12 cellular contexts compared by ENCODE assay signal in genomic region chr10:45308707-45309106, GRCh38. TPM values are rescaled to one million over a fixed set of nuclear protein-coding genes. Genes with fewer than 3 reads are reported as not detected.
DNase-seq lines count a peak whose midpoint lies in the region; ATAC-seq and TF ChIP-seq lines count a peak whose summit lies in the region.
"Had no signal": no experiment of that assay in that cellular context is flagged by ENCODE, and none has a peak within 500 bp of the region (broad histone marks: within the 10 kb centered on the region; RNA-seq: fewer than 3 reads in every experiment).

No MANE protein-coding gene starts in this region.

- H4K20me1 ChIP-seq in hepatocyte (ENCODE audit: insufficient read depth, poor library complexity, severe bottlenecking), result no peaks in the 10 kb centered on the region

- H3K9me3 ChIP-seq in hepatocyte (ENCODE audit: low read depth), result no peaks in the 10 kb centered on the region

- H3K36me3 ChIP-seq in hepatocyte (replicated peaks; ENCODE audit: insufficient read depth, low read depth) (no peaks in the 10 kb centered on the region), brain microvascular endothelial cell (replicated peaks) (no peaks in the 10 kb centered on the region)

- H3K4me3 ChIP-seq in hepatocyte (no peak overlapping the region), brain microvascular endothelial cell (ENCODE audit: low read depth, low read length) (no peak overlapping the region)

- no peak overlapping the region for H3K27ac Mint-ChIP-seq in endothelial cell (ENCODE audit: unreplicated experiment)

- H3K4me2 ChIP-seq in hepatocyte, result no peak overlapping the region

- H3K27me3 ChIP-seq in hepatocyte, result no peaks in the 10 kb centered on the region
- no peaks in the 10 kb centered on the region for H3K27me3 ChIP-seq in brain microvascular endothelial cell (replicated peaks)

- TF ChIP-seq CTCF in GM20000 (IDR thresholded peaks at IDR 0.05; ENCODE audit: extremely low read depth, missing control alignments) (no peak), hepatocyte (IDR thresholded peaks at IDR 0.05; ENCODE audit: poor library complexity) (no peak), brain microvascular endothelial cell (IDR thresholded peaks at IDR 0.05; ENCODE audit: low read depth, low read length, missing control alignments) (no peak), endothelial cell (IDR thresholded peaks at IDR 0.05; ENCODE audit: unreplicated experiment) (no peak)

- peak; percentile 1 for DNase-seq in DMS79 (lab: John Stamatoyannopoulos, UW)
- DNase-seq in GM20000 (ENCODE audit: low spot score), result peak; percentile 44
- DNase-seq in NCI-H82 treated with DMSO at 0.1 percent for 48 hours (lab: John Stamatoyannopoulos, UW; ENCODE audit: unreplicated experiment), result peak; percentile 14
- peak; percentile 8 for DNase-seq in hepatocyte (ENCODE audit: low spot score)
- DNase-seq in NCI-H524 treated with DMSO at 0.1 percent for 48 hours (lab: John Stamatoyannopoulos, UW), result no peak
- DNase-seq in brain microvascular endothelial cell, result no peak
- DNase-seq in endothelial cell (ENCODE audit: low spot score), result no peak
- DNase-seq: DMS 273 treated with DMSO at 0.1 percent for 48 hours, hippocampal formation, nucleus accumbens had no signal

- no peaks in the 10 kb centered on the region for H3K27me3 Mint-ChIP-seq in endothelial cell (ENCODE audit: unreplicated experiment)

- no peaks in the 10 kb centered on the region for H3K4me1 ChIP-seq in hepatocyte (ENCODE audit: insufficient read depth)

- H3K4me1 Mint-ChIP-seq in endothelial cell (ENCODE audit: unreplicated experiment), result no peaks in the 10 kb centered on the region

- H3K9me2 ChIP-seq in hepatocyte (replicated peaks; ENCODE audit: insufficient read depth), result no peaks in the 10 kb centered on the region

- H3K36me3 Mint-ChIP-seq in endothelial cell (ENCODE audit: low read depth, unreplicated experiment), result no peaks in the 10 kb centered on the region

- H2AFZ ChIP-seq in hepatocyte, result no peak overlapping the region

- ATAC-seq in GM19351 (IDR thresholded peaks at IDR 0.05; ENCODE audit: unreplicated experiment), result no peak
- ATAC-seq: Panc1 had no signal

- no peak overlapping the region for H3K4me3 Mint-ChIP-seq in endothelial cell (ENCODE audit: unreplicated experiment)

- no peaks in the 10 kb centered on the region for H3K9me3 Mint-ChIP-seq in endothelial cell (ENCODE audit: unreplicated experiment)

- in situ Hi-C loops in brain microvascular endothelial cell (cut with HindIII; ENCODE audit: low pct_ligation_motif_present, low sequenced_read_pairs), result no loop called here

- no peaks in the 10 kb centered on the region for H3K79me2 ChIP-seq in hepatocyte

- no peak overlapping the region for H3K27ac ChIP-seq in hepatocyte
- no peak overlapping the region for H3K27ac ChIP-seq in brain microvascular endothelial cell

RNA-seq across cellular contexts. Expression of gene OR13A1, which starts 6.7 kb away (rescaled TPM):
- total RNA-seq in hepatocyte, result 0.37 TPM in 1 of 2 replicates, not detected in the other
- polyA plus RNA-seq in hepatocyte, result not detected in 2 replicates
- total RNA-seq in endothelial cell (ENCODE audit: unreplicated experiment), result not detected

Comparison
In these comparisons a context has a peak if more than half of its experiments do, and no peak if none do; other contexts are left out.
1. DNase-seq: peak in DMS79 (single experiment), GM20000 (single experiment), NCI-H82 treated with DMSO at 0.1 percent for 48 hours (single experiment) and hepatocyte (single experiment); none in NCI-H524 treated with DMSO at 0.1 percent for 48 hours (single experiment), brain microvascular endothelial cell (single experiment) and endothelial cell (single experiment).